In genomic region chr22:50282361-50283144, GRCh38 we compare ENCODE assay signal across 11 cellular contexts. TPM values are rescaled to one million over a fixed set of nuclear protein-coding genes. Genes with fewer than 3 reads are reported as not detected.
A peak's percentile ranks its signal among the peaks of the same experiment; 100 is the strongest.
DNase-seq lines count a peak whose midpoint lies in the region; ATAC-seq, FAIRE-seq and TF ChIP-seq lines count a peak whose summit lies in the region.
"Had no signal": no experiment of that assay in that cellular context is flagged by ENCODE, and none has a peak within 500 bp of the region (broad histone marks: within the 10 kb centered on the region; RNA-seq: fewer than 3 reads in every experiment).

No MANE protein-coding gene starts in this region.

- H3K36me3 ChIP-seq in HEK293 (ENCODE audit: control insufficient read depth in 2 of 2, insufficient read depth in 1 of 2, low read length in 2 of 2) = peaks cover 0 to 93% of the 10 kb centered on the region in 2 experiments; a peak in 2 of 3 replicates
- peaks cover 12% of the 10 kb centered on the region for H3K36me3 ChIP-seq in astrocyte (ENCODE audit: insufficient read depth, low read length)
- peaks cover 91 to 96% (median 95%) of the 10 kb centered on the region in 4 donors for H3K36me3 ChIP-seq in stomach

- H3K27me3 Mint-ChIP-seq in astrocyte (ENCODE audit: low read depth, unreplicated experiment) = no peaks in the 10 kb centered on the region

- H3K27ac ChIP-seq in HEK293 (ENCODE audit: extremely low read depth, low read depth, low read length) (no peak overlapping the region), astrocyte (ENCODE audit: low read depth, low read length) (peak overlapping the region; percentile 45), stomach (peak overlapping the region; percentile 84 to 95 (median 92))

- no peaks in the 10 kb centered on the region for H3K4me1 ChIP-seq in HEK293 (ENCODE audit: control insufficient read depth, insufficient read depth, low read length)
- H3K4me1 ChIP-seq in astrocyte (ENCODE audit: insufficient read depth, low read length) = peaks cover 14% of the 10 kb centered on the region
- peaks cover 52 to 81% (median 64%) of the 10 kb centered on the region in 4 donors for H3K4me1 ChIP-seq in stomach

- TF ChIP-seq CTCF in HEK293 (tag by site-specific recombination; IDR thresholded peaks at IDR 0.05) (no peak), astrocyte (IDR thresholded peaks at IDR 0.05; ENCODE audit: insufficient read depth, low read depth, low read length) (no peak), stomach (IDR thresholded peaks at IDR 0.05) (no peak)

- CTCF ChIA-PET in HEK293 (lab: Yijun Ruan, JAX) = interaction anchor here (0.6 kb wide), 1 partner anchor 8 kb away, joined by 4 read pairs; no protein-coding TSS in a partner anchor

- H3K27me3 ChIP-seq in astrocyte (ENCODE audit: insufficient read depth, low read length) (no peaks in the 10 kb centered on the region), stomach (no peaks in the 10 kb centered on the region)

- H3K4me1 Mint-ChIP-seq in astrocyte (ENCODE audit: low read depth, unreplicated experiment) = peaks cover 2% of the 10 kb centered on the region
- H3K4me1 Mint-ChIP-seq: nephron progenitor cell had no signal

- no peaks in the 10 kb centered on the region for H3K9me3 ChIP-seq in HEK293 (ENCODE audit: control insufficient read depth, insufficient read depth, low read depth, low read length)
- no peaks in the 10 kb centered on the region for H3K9me3 ChIP-seq in astrocyte (ENCODE audit: insufficient read depth, low read depth, low read length)
- no peaks in the 10 kb centered on the region for H3K9me3 ChIP-seq in stomach

- intact Hi-C loops in stomach (cut with DNase I; ENCODE audit: low total_unique reads) = no loop called here

- peak overlapping the region; percentile 34 for H3K27ac Mint-ChIP-seq in astrocyte (ENCODE audit: unreplicated experiment)
- H3K27ac Mint-ChIP-seq: nephron progenitor cell had no signal

- WGBS in stomach, 5 donors = 35 to 71% (median 52%) methylated on average over 17 to 44 of the region's 44 CpGs

- peak in 1 of 4 donors; percentile 26 for TF ChIP-seq POLR2A in stomach (IDR thresholded peaks at IDR 0.05)

- POLR2A ChIA-PET in HEK293 (lab: Yijun Ruan, JAX) = interaction anchor here (1.4 kb wide), 1 partner anchor 13 kb away, joined by 3 read pairs; no protein-coding TSS in a partner anchor

- no peak for FAIRE-seq in astrocyte (lab: Jason Lieb, UNC)

- H3K4me2 ChIP-seq in astrocyte (ENCODE audit: low read length) = peak overlapping the region; percentile 66

- peaks cover 21% of the 10 kb centered on the region for H3K79me2 ChIP-seq in astrocyte (ENCODE audit: insufficient read depth, low read length)

- TF ChIP-seq EP300 in stomach (IDR thresholded peaks at IDR 0.05) = no peak

- H3K9me3 Mint-ChIP-seq in astrocyte (ENCODE audit: unreplicated experiment) = no peaks in the 10 kb centered on the region
- H3K9me3 Mint-ChIP-seq: nephron progenitor cell had no signal

- H4K20me1 ChIP-seq in astrocyte (ENCODE audit: insufficient read depth, low read length) = peaks cover 41% of the 10 kb centered on the region

- no peak overlapping the region for H2AFZ ChIP-seq in astrocyte (ENCODE audit: low read depth, low read length)

- peak overlapping the region; percentile 47 for H3K9ac ChIP-seq in astrocyte (ENCODE audit: low read length)

- no peak for ATAC-seq in HG03108 (IDR thresholded peaks at IDR 0.05; ENCODE audit: unreplicated experiment)

- DNase-seq in astrocyte (ENCODE audit: low read depth) = peak; percentile 78
- DNase-seq in iPS-NIHi11 (ENCODE audit: low spot score) = peak; percentile 63
- peak; percentile 91 for DNase-seq in stomach
- no peak for DNase-seq in retina
- no peak for DNase-seq in nucleus accumbens (lab: John Stamatoyannopoulos, UW)
- DNase-seq in superior temporal gyrus (ENCODE audit: extremely low spot score) = no peak
- DNase-seq: activated gamma-delta T cell, NCI-H2029 treated with DMSO at 0.1 percent for 48 hours, nephron progenitor cell had no signal

- H3K36me3 Mint-ChIP-seq in astrocyte (ENCODE audit: low read depth, unreplicated experiment) = no peaks in the 10 kb centered on the region

- H3K4me3 Mint-ChIP-seq in astrocyte (ENCODE audit: unreplicated experiment) = no peak overlapping the region
- H3K4me3 Mint-ChIP-seq: nephron progenitor cell had no signal

- no peak overlapping the region for H3K4me3 ChIP-seq in HEK293 (ENCODE audit: low read depth, low read length)
- no peak overlapping the region for H3K4me3 ChIP-seq in astrocyte (ENCODE audit: insufficient read depth, low read depth, low read length)
- H3K4me3 ChIP-seq in stomach = peak overlapping the region in 3 of 4 donors; percentile 8 to 27 (median 24)

TF ChIP-seq in HEK293, 187 proteins besides CTCF, POLR2A, EP300 and RAD21 (continues in another document):
- TF ChIP-seq HIC1 (tag by site-specific recombination; IDR thresholded peaks at IDR 0.05) (0 out of 2 replicates have a peak, but pooled peaks have one; percentile 44), ZBTB17 (tag by site-specific recombination; IDR thresholded peaks at IDR 0.05) (no peak), ZBTB1 (tag by site-specific recombination; IDR thresholded peaks at IDR 0.05) (no peak), HOXA7 (CRISPR knock-in tag; IDR thresholded peaks at IDR 0.05; ENCODE audit: borderline replicate concordance) (no peak), ZNF830 (tag by site-specific recombination; IDR thresholded peaks at IDR 0.05; ENCODE audit: low read depth) (no peak), HOXC10 (CRISPR knock-in tag; IDR thresholded peaks at IDR 0.05) (no peak), ZNF354C (tag by site-specific recombination; IDR thresholded peaks at IDR 0.05; ENCODE audit: borderline replicate concordance, low read depth) (no peak), GLIS2 (tag by site-specific recombination; IDR thresholded peaks at IDR 0.05) (peak; percentile 16; the same call in 1 of the 2 replicates), ZNF366 (tag by site-specific recombination; conservative IDR thresholded peaks at IDR 0.05) (no peak), KLF1 (tag by site-specific recombination; IDR thresholded peaks at IDR 0.05) (peak; percentile 41; the same call in 1 of the 2 replicates)
- TF ChIP-seq, protein P1, sequence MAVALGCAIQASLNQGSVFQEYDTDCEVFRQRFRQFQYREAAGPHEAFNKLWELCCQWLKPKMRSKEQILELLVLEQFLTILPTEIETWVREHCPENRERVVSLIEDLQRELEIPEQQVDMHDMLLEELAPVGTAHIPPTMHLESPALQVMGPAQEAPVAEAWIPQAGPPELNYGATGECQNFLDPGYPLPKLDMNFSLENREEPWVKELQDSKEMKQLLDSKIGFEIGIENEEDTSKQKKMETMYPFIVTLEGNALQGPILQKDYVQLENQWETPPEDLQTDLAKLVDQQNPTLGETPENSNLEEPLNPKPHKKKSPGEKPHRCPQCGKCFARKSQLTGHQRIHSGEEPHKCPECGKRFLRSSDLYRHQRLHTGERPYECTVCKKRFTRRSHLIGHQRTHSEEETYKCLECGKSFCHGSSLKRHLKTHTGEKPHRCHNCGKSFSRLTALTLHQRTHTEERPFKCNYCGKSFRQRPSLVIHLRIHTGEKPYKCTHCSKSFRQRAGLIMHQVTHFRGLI (tag by site-specific recombination; IDR thresholded peaks at IDR 0.05) = no peak
- TF ChIP-seq, protein P2, sequence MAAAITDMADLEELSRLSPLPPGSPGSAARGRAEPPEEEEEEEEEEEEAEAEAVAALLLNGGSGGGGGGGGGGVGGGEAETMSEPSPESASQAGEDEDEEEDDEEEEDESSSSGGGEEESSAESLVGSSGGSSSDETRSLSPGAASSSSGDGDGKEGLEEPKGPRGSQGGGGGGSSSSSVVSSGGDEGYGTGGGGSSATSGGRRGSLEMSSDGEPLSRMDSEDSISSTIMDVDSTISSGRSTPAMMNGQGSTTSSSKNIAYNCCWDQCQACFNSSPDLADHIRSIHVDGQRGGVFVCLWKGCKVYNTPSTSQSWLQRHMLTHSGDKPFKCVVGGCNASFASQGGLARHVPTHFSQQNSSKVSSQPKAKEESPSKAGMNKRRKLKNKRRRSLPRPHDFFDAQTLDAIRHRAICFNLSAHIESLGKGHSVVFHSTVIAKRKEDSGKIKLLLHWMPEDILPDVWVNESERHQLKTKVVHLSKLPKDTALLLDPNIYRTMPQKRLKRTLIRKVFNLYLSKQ (tag by site-specific recombination; IDR thresholded peaks at IDR 0.05; ENCODE audit: borderline replicate concordance) = no peak

RNA-seq across cellular contexts. Expression of gene MAPK11, which starts 12.4 kb away (rescaled TPM):
- total RNA-seq in astrocyte (19.6 and 22.4 TPM in 2 replicates), stomach (10 to 100 TPM in 1 of 5 donors, 1 to 10 TPM in 2, under 1 TPM in 1, not detected in 1; 0.29 to 10.1 (median 5.7) TPM)
- polyA plus RNA-seq in stomach = 10 to 100 TPM in 2 of 3 donors, 1 to 10 TPM in 1; 8.5 to 13.6 (median 12.3) TPM

RNA-seq across cellular contexts. Expression of gene MAPK12, which starts 21.1 kb away (rescaled TPM):
- total RNA-seq in astrocyte = 29.1 and 36.4 TPM in 2 replicates
- 10 to 100 TPM in 2 of 5 donors, 1 to 10 TPM in 3; 5.2 to 49.6 (median 9.3) TPM for total RNA-seq in stomach
- polyA plus RNA-seq in stomach = 1 to 10 TPM; 4.7 to 9.3 (median 7.1) TPM

RNA-seq across cellular contexts. Expression of gene PLXNB2, which starts 24.9 kb away (rescaled TPM):
- total RNA-seq in astrocyte (327 and 376 TPM in 2 replicates), stomach (100 to 1,000 TPM; 105 to 648 (median 400) TPM)
- 100 to 1,000 TPM in 2 of 3 donors, 10 to 100 TPM in 1; 50.3 to 197 (median 147) TPM for polyA plus RNA-seq in stomach

RNA-seq across cellular contexts. Expression of gene HDAC10, which starts 31.5 kb away (rescaled TPM):
- total RNA-seq in astrocyte (36.8 and 46.5 TPM in 2 replicates), stomach (100 to 1,000 TPM in 2 of 5 donors, 10 to 100 TPM in 3; 15.4 to 156 (median 74.1) TPM)
- 10 to 100 TPM; 24.7 to 41.4 (median 36.2) TPM for polyA plus RNA-seq in stomach

RNA-seq across cellular contexts. Expression of gene TUBGCP6, which starts 37.7 kb away (rescaled TPM):
- total RNA-seq in astrocyte (25.4 and 26.3 TPM in 2 replicates), stomach (100 to 1,000 TPM in 1 of 5 donors, 10 to 100 TPM in 4; 40.4 to 112 (median 91.5) TPM)
- polyA plus RNA-seq in stomach = 10 to 100 TPM; 37.8 to 59.0 (median 38.8) TPM

Comparison
In these comparisons a context has a peak if more than half of its experiments do, and no peak if none do; other contexts are left out.
1. H3K4me3 ChIP-seq: peak in stomach (3 of 4); none in HEK293 (single experiment) and astrocyte (single experiment).
2. DNase-seq: peak in astrocyte (single experiment), iPS-NIHi11 (single experiment) and stomach (single experiment); none in retina (single experiment), nucleus accumbens (0 of 56) and superior temporal gyrus (single experiment).